In genomic region chr2:42794271-42795046, GRCh38 we compare ENCODE assay signal across 1 cellular context.
TF ChIP-seq lines count a peak whose summit lies in the region.

No MANE protein-coding gene starts in this region.

TF ChIP-seq in IMR-90, 13 proteins besides CTCF, POLR2A, EP300 and RAD21:
- no peak for TF ChIP-seq FOS (IDR thresholded peaks at IDR 0.05; ENCODE audit: low read depth, low read length)
- no peak for TF ChIP-seq MXI1 (IDR thresholded peaks at IDR 0.05; ENCODE audit: borderline replicate concordance, low read depth, low read length)
- TF ChIP-seq RCOR1 (IDR thresholded peaks at IDR 0.05; ENCODE audit: insufficient replicate concordance, low read length): no peak
- no peak for TF ChIP-seq BHLHE40 (IDR thresholded peaks at IDR 0.05; ENCODE audit: low read depth, low read length)
- TF ChIP-seq ELK1 (IDR thresholded peaks at IDR 0.05; ENCODE audit: borderline replicate concordance, low read depth, low read length): no peak
- no peak for TF ChIP-seq SMC3 (IDR thresholded peaks at IDR 0.05; ENCODE audit: low read depth, low read length)
- TF ChIP-seq MAZ (IDR thresholded peaks at IDR 0.05; ENCODE audit: borderline replicate concordance, low read depth, low read length): no peak
- TF ChIP-seq CEBPB (IDR thresholded peaks at IDR 0.05; ENCODE audit: low read depth, low read length): no peak
- no peak for TF ChIP-seq USF2 (IDR thresholded peaks at IDR 0.05; ENCODE audit: low read depth, low read length)
- no peak for TF ChIP-seq CHD1 (IDR thresholded peaks at IDR 0.05; ENCODE audit: low read depth, low read length)
- TF ChIP-seq NFE2L2 (IDR thresholded peaks at IDR 0.05; ENCODE audit: low read depth, low read length): no peak
- TF ChIP-seq MAFK (IDR thresholded peaks at IDR 0.05; ENCODE audit: low read depth, low read length): no peak
- no peak for TF ChIP-seq RFX5 (IDR thresholded peaks at IDR 0.05; ENCODE audit: low read depth, low read length)
